10 cellular contexts compared by ENCODE assay signal in genomic region chr7:64997927-64998391, GRCh38. TPM values are rescaled to one million over a fixed set of nuclear protein-coding genes. Genes with fewer than 3 reads are reported as not detected.
DNase-seq lines count a peak whose midpoint lies in the region; ATAC-seq and TF ChIP-seq lines count a peak whose summit lies in the region.
"Had no signal": no experiment of that assay in that cellular context is flagged by ENCODE, and none has a peak within 500 bp of the region (broad histone marks: within the 10 kb centered on the region; RNA-seq: fewer than 3 reads in every experiment).

No MANE protein-coding gene starts in this region.

- peaks cover 33% of the 10 kb centered on the region for H3K4me1 ChIP-seq in testis

- no peak for TF ChIP-seq CTCF in VCaP (conservative IDR thresholded peaks at IDR 0.05)
- no peak for TF ChIP-seq CTCF in testis (IDR thresholded peaks at IDR 0.05)

- no peak overlapping the region for H3K4me3 ChIP-seq in testis

- TF ChIP-seq POLR2A in testis (IDR thresholded peaks at IDR 0.05) = no peak

- H3K27me3 ChIP-seq in testis = no peaks in the 10 kb centered on the region

- intact Hi-C loops in left ventricle myocardium superior (cut with micrococcal nuclease) (no loop called here), testis (cut with DNase I; ENCODE audit: low total_unique reads) (no loop called here)

- WGBS in testis, 2 donors = 83 to 88% methylated on average over 7 to 8 of the region's 8 CpGs

- DNase-seq in Kasumi-1 (lab: John Stamatoyannopoulos, UW) (peak; percentile 72 to 79), left ventricle myocardium superior (no peak), testis (no peak), A172 (ENCODE audit: low spot score) (no peak)
- DNase-seq in activated CD4-positive, alpha-beta T cell treated with anti-CD3 and anti-CD28 coated beads, Interleukin-2, amount 50 U/mL, for 1 hour = no peak
- DNase-seq: activated CD4-positive, alpha-beta T cell treated with anti-CD3 and anti-CD28 coated beads, Interleukin-2, amount 10 ng/mL, durations not matched to agents 7 days and 5 days; amniotic stem cell; substantia nigra had no signal

- H3K27ac ChIP-seq in VCaP = peak overlapping the region; percentile 89
- H3K27ac ChIP-seq in testis = peak overlapping the region; percentile 46 to 75

- H3K36me3 ChIP-seq in testis (ENCODE audit: low read depth, missing control alignments) = no peaks in the 10 kb centered on the region

- ATAC-seq in left ventricle myocardium superior (peak; percentile 82), HG03135 (IDR thresholded peaks at IDR 0.05; ENCODE audit: unreplicated experiment) (no peak)

- no peaks in the 10 kb centered on the region for H3K9me3 ChIP-seq in testis

RNA-seq across cellular contexts. Expression of gene ZNF117, which starts 7.1 kb away (rescaled TPM):
- total RNA-seq in left ventricle myocardium superior (2.8 TPM), testis (10 to 100 TPM; 43.5 to 45.7 TPM)
- 5.8 TPM for polyA plus RNA-seq in testis (ENCODE audit: insufficient read depth, low read depth, low replicate concordance)
- 7.9 and 9.2 TPM in 2 replicates for total RNA-seq in A172 (2014; rRNA removed; shearing (Covaris generic))

RNA-seq across cellular contexts. Expression of gene ERV3-1, which starts 8.5 kb away (rescaled TPM):
- total RNA-seq in left ventricle myocardium superior = 5.8 TPM
- total RNA-seq in testis = 10 to 100 TPM; 75.7 to 92.4 TPM
- 14.8 TPM for polyA plus RNA-seq in testis (ENCODE audit: insufficient read depth, low read depth, low replicate concordance)
- total RNA-seq in A172 (2014; rRNA removed; shearing (Covaris generic)) = 12.0 and 13.0 TPM in 2 replicates

Comparison
In these comparisons a context has a peak if more than half of its experiments do, and no peak if none do; other contexts are left out.
1. DNase-seq: peak in Kasumi-1 (2 of 2); none in left ventricle myocardium superior (single experiment), testis (single experiment), A172 (single experiment) and activated CD4-positive, alpha-beta T cell treated with anti-CD3 and anti-CD28 coated beads, Interleukin-2, amount 50 U/mL, for 1 hour (single experiment).